In the genomic region with DNA sequence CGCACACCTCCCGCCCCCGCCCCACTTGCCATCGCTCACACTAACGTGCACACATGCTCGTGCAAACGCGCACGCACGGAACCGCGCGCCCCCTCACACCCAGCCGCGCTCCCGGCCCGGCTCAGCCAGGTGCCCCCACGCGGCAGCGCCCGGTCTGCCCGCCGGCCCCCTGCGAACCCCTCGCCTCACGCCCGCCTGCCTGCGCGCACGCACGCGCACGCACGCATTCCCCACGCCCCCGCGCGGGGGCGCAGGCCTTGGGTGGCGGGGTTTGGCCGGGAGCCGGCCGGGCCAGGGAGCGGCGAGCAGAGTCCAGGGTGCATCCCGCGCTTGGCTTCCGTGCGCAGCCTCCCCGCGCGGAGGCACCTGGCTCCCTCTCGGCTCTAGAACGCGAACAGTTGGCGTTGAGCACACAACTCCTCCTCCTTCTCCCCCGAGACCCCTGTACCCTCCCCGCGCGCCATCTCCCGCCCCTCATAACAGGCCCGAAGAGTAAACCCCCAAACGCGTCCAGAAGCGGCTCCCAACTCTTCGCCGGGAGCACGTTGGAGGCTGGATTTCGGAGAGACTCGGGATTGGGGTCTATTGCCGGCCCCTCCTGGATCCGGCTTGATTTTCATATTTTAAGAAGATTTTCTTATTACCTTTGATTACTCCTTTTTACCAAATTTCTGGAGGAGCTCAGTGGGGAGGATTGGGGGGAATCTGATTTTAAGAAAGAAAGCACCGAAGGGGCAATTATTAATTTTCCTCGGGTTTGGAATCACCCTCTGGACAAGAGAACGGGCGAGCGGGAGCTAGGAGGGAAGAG, we compare ENCODE assay signal across 14 cellular contexts. TPM values are rescaled to one million over a fixed set of nuclear protein-coding genes. Genes with fewer than 3 reads are reported as not detected.
DNase-seq lines count a peak whose midpoint lies in the region; ATAC-seq and TF ChIP-seq lines count a peak whose summit lies in the region.
"Had no signal": no experiment of that assay in that cellular context is flagged by ENCODE, and none has a peak within 500 bp of the region (broad histone marks: within the 10 kb centered on the region; RNA-seq: fewer than 3 reads in every experiment).

No MANE protein-coding gene starts in this region.

- BruUV-seq in Caco-2 (replicated peaks; lab: Mats Ljungman, UMichigan), result no TSS peak

- intact Hi-C loops in dorsolateral prefrontal cortex (cut with DNase I) (loop anchor here in 1 of 2 donors (5.0 kb wide), 1 partner anchor 287 kb away; no protein-coding TSS in a partner anchor), Caco-2 (cut with micrococcal nuclease; ENCODE audit: unreplicated experiment) (no loop called here)

- no peaks in the 10 kb centered on the region for H3K36me3 Mint-ChIP-seq in nephron (ENCODE audit: low read depth)
- no peaks in the 10 kb centered on the region for H3K36me3 Mint-ChIP-seq in Caco-2 (ENCODE audit: insufficient read depth, unreplicated experiment)

- no peak for DNase-seq in stimulated activated naive CD8-positive, alpha-beta T cell treated with anti-CD3 and anti-CD28 coated beads, Interleukin-15, amount 100 ng/mL, for 72 hours
- DNase-seq in stimulated activated naive CD8-positive, alpha-beta T cell treated with anti-CD3 and anti-CD28 coated beads, Interleukin-15, Interleukin-2, amounts not matched to agents 100 U/mL and 50 U/mL, for 24 hours, result no peak
- DNase-seq in dorsolateral prefrontal cortex (peak in 2 of 10 donors; percentile 38 to 51), G401 (ENCODE audit: low spot score) (no peak), HPDE6-E6E7 (ENCODE audit: extremely low spot score) (no peak), Caco-2 (no peak)
- DNase-seq: C1 segment of cervical spinal cord, NCI-H524 treated with DMSO at 0.1 percent for 48 hours had no signal

- TF ChIP-seq CTCF in dorsolateral prefrontal cortex (IDR thresholded peaks at IDR 0.05 in 54 of 56, conservative IDR thresholded peaks at IDR 0.05 in 2 of 56; ENCODE audit: low read depth in 1 of 56, partially characterized antibody in 56 of 56), result no peak
- no peak for TF ChIP-seq CTCF in nephron (IDR thresholded peaks at IDR 0.05; ENCODE audit: unreplicated experiment in 3 of 3)
- no peak for TF ChIP-seq CTCF in Caco-2 (IDR thresholded peaks at IDR 0.05; ENCODE audit: insufficient read depth in 1 of 2, low read depth in 1 of 2, low read length in 1 of 2, severe bottlenecking in 1 of 2, unreplicated experiment in 1 of 2)

- H3K27ac Mint-ChIP-seq in stimulated activated naive CD8-positive, alpha-beta T cell treated with anti-CD3 and anti-CD28 coated beads, Interleukin-15, amount 100 ng/mL, for 72 hours, result no peak overlapping the region
- H3K27ac Mint-ChIP-seq in nephron (peak overlapping the region in 2 of 3 experiments; percentile 39 to 54), Caco-2 (ENCODE audit: unreplicated experiment) (no peak overlapping the region)

- peaks cover 12% of the 10 kb centered on the region for H3K4me1 Mint-ChIP-seq in stimulated activated naive CD8-positive, alpha-beta T cell treated with anti-CD3 and anti-CD28 coated beads, Interleukin-15, amount 100 ng/mL, for 72 hours
- peaks cover 25% of the 10 kb centered on the region for H3K4me1 Mint-ChIP-seq in nephron
- H3K4me1 Mint-ChIP-seq in Caco-2 (ENCODE audit: low read depth, unreplicated experiment), result no peaks in the 10 kb centered on the region

- POLR2A ChIA-PET in Caco-2 (lab: Charles Lee), result no interaction called here

- H3K4me3 ChIP-seq in dorsolateral prefrontal cortex (peak overlapping the region; percentile 29 to 73 (median 55)), Caco-2 (ENCODE audit: low read depth, low read length) (no peak overlapping the region)
- H3K4me3 ChIP-seq: HAP-1 had no signal

- H3K27me3 Mint-ChIP-seq in stimulated activated naive CD8-positive, alpha-beta T cell treated with anti-CD3 and anti-CD28 coated beads, Interleukin-15, amount 100 ng/mL, for 72 hours, result peaks cover 89% of the 10 kb centered on the region
- H3K27me3 Mint-ChIP-seq in nephron (ENCODE audit: low read depth) (peaks cover 94% of the 10 kb centered on the region), Caco-2 (ENCODE audit: insufficient read depth, unreplicated experiment) (peaks cover 26% of the 10 kb centered on the region)

- H3K27me3 ChIP-seq in dorsolateral prefrontal cortex, result peaks cover 0 to 61% (median 26%) of the 10 kb centered on the region in 45 donors
- H3K27me3 ChIP-seq in Caco-2 (replicated peaks; ENCODE audit: control insufficient read depth, insufficient read depth, low read length), result no peaks in the 10 kb centered on the region

- in situ Hi-C loops in G401 (cut with HindIII; ENCODE audit: low sequenced_read_pairs), result no loop called here

- CTCF ChIA-PET in Caco-2 (lab: Charles Lee), result no interaction called here

- ATAC-seq in stimulated activated naive CD8-positive, alpha-beta T cell treated with anti-CD3 and anti-CD28 coated beads, Interleukin-15, amount 100 ng/mL, for 72 hours, result no peak
- ATAC-seq in stimulated activated naive CD8-positive, alpha-beta T cell treated with anti-CD3 and anti-CD28 coated beads, Interleukin-15, Interleukin-2, amounts not matched to agents 100 U/mL and 50 U/mL, for 24 hours, result no peak
- no peak for ATAC-seq in HG03432 (IDR thresholded peaks at IDR 0.05; ENCODE audit: unreplicated experiment)

- no peaks in the 10 kb centered on the region for H3K9me3 ChIP-seq in Caco-2
- H3K9me3 ChIP-seq: HAP-1 had no signal

- peak overlapping the region; percentile 26 to 45 for H3K4me3 Mint-ChIP-seq in stimulated activated naive CD8-positive, alpha-beta T cell treated with anti-CD3 and anti-CD28 coated beads, Interleukin-15, amount 100 ng/mL, for 72 hours
- peak overlapping the region; percentile 82 to 90 (median 89) for H3K4me3 Mint-ChIP-seq in nephron
- H3K4me3 Mint-ChIP-seq in Caco-2 (ENCODE audit: unreplicated experiment), result no peak overlapping the region

- H3K4me1 ChIP-seq in Caco-2, result no peaks in the 10 kb centered on the region
- H3K4me1 ChIP-seq: HAP-1 had no signal

- no peaks in the 10 kb centered on the region for H3K9me3 Mint-ChIP-seq in stimulated activated naive CD8-positive, alpha-beta T cell treated with anti-CD3 and anti-CD28 coated beads, Interleukin-15, amount 100 ng/mL, for 72 hours
- H3K9me3 Mint-ChIP-seq in nephron, result no peaks in the 10 kb centered on the region
- peaks cover 10% of the 10 kb centered on the region for H3K9me3 Mint-ChIP-seq in Caco-2 (ENCODE audit: unreplicated experiment)

- H3K36me3 ChIP-seq in Caco-2 (ENCODE audit: control insufficient read depth, insufficient read depth, low read length), result no peaks in the 10 kb centered on the region
- H3K36me3 ChIP-seq: HAP-1 had no signal

- H3K27ac ChIP-seq in dorsolateral prefrontal cortex, result peak overlapping the region in 27 of 59 donors; percentile 5 to 74 (median 56)

RNA-seq across cellular contexts. Expression of gene SORCS3, which starts 0.5 kb away (rescaled TPM):
- 10 to 100 TPM in 110 of 120 experiments, 1 to 10 TPM in 10; 7.0 to 23.3 (median 14.2) TPM for total RNA-seq in dorsolateral prefrontal cortex
- total RNA-seq in G401 (2014; rRNA removed; shearing (Covaris generic)), result not detected in 2 replicates
- total RNA-seq in Caco-2 (2022), result 0.18 and 0.23 TPM in 2 replicates
- total RNA-seq: fibroblast of lung, LHCN-M2, lung microvascular endothelial cell had no signal

Comparison
In these comparisons a context has a peak if more than half of its experiments do, and no peak if none do; other contexts are left out.
1. H3K27ac Mint-ChIP-seq: peak in nephron (2 of 3); none in stimulated activated naive CD8-positive, alpha-beta T cell treated with anti-CD3 and anti-CD28 coated beads, Interleukin-15, amount 100 ng/mL, for 72 hours (0 of 2) and Caco-2 (single experiment).